Comparison of ENCODE assay signal across 22 cellular contexts in the genomic region with DNA sequence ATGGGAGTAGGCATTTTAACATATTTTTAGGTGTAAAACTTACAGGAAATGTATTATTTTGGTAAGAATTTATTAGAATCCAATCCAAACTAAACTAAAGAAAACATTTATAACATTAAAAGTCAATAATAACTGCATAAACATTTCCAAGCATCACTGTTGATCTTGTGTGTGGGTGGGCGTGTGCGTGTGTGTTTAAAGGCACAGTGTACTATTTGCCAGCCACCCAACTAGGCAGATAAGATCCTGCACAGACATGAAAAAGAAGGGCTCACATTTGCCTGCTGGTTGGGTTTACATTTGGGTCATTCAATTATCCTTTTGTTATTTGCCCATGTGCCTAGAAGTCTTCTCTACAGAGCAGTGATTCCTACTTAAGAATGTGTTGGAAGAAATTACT. TPM values are rescaled to one million over a fixed set of nuclear protein-coding genes. Genes with fewer than 3 reads are reported as not detected.
"Had no signal": no experiment of that assay in that cellular context is flagged by ENCODE, and none has a peak within 500 bp of the region (broad histone marks: within the 10 kb centered on the region; RNA-seq: fewer than 3 reads in every experiment).

No MANE protein-coding gene starts in this region.

- H3K27ac Mint-ChIP-seq: activated naive CD4-positive, alpha-beta T cell treated with anti-CD3 and anti-CD28 coated beads, Interleukin-2, amount 50 U/mL, for 24 hours; brain; nephron progenitor cell; stimulated activated effector memory CD8-positive, alpha-beta T cell treated with anti-CD3 and anti-CD28 coated beads, Interleukin-12 subunit alpha, Interleukin-12 subunit beta, amount 100 ng/mL, for 72 hours; stimulated activated naive CD8-positive, alpha-beta T cell treated with anti-CD3 and anti-CD28 coated beads, Interleukin-15, amount 100 ng/mL, for 72 hours; T-helper 17 cell had no signal

- ATAC-seq: gastrocnemius medialis; heart left ventricle; left cardiac atrium; sciatic nerve; stimulated activated effector memory CD8-positive, alpha-beta T cell treated with anti-CD3 and anti-CD28 coated beads, Interleukin-12 subunit alpha, Interleukin-12 subunit beta, amount 100 ng/mL, for 72 hours; stimulated activated naive CD8-positive, alpha-beta T cell treated with anti-CD3 and anti-CD28 coated beads, Interleukin-15, amount 100 ng/mL, for 72 hours; T-helper 17 cell had no signal

- H3K4me3 Mint-ChIP-seq: activated naive CD4-positive, alpha-beta T cell treated with anti-CD3 and anti-CD28 coated beads, Interleukin-2, amount 50 U/mL, for 24 hours; brain; nephron progenitor cell; stimulated activated effector memory CD8-positive, alpha-beta T cell treated with anti-CD3 and anti-CD28 coated beads, Interleukin-12 subunit alpha, Interleukin-12 subunit beta, amount 100 ng/mL, for 72 hours; stimulated activated naive CD8-positive, alpha-beta T cell treated with anti-CD3 and anti-CD28 coated beads, Interleukin-15, amount 100 ng/mL, for 72 hours; T-helper 17 cell had no signal

- H3K9me3 Mint-ChIP-seq: activated naive CD4-positive, alpha-beta T cell treated with anti-CD3 and anti-CD28 coated beads, Interleukin-2, amount 50 U/mL, for 24 hours; brain; nephron progenitor cell had no signal

- H3K4me1 ChIP-seq: esophagus muscularis mucosa, gastrocnemius medialis, heart left ventricle had no signal

- DNase-seq: activated gamma-delta T cell treated with Interleukin-2 at 50 U/mL for 16 hours; activated T-cell treated with anti-CD3 and anti-CD28 coated beads, Interleukin-2, amount 50 U/mL, for 1 hour; aorta; caudate nucleus; gastrocnemius medialis; heart left ventricle; left cardiac atrium; mesenchymal stem cell; nephron progenitor cell; nucleus accumbens; posterior cingulate gyrus; small intestine; stimulated activated CD4-positive, alpha-beta T cell treated with anti-CD3 and anti-CD28 coated beads, Interleukin-2, amount 100 ng/mL, for 24 hours; stimulated activated naive CD8-positive, alpha-beta T cell treated with anti-CD3 and anti-CD28 coated beads, Interleukin-15, amount 100 ng/mL, for 72 hours; T-helper 17 cell; tibial artery had no signal

- H3K9me3 ChIP-seq: esophagus muscularis mucosa, gastrocnemius medialis, heart left ventricle, tibial artery had no signal

- H3K4me1 Mint-ChIP-seq: activated naive CD4-positive, alpha-beta T cell treated with anti-CD3 and anti-CD28 coated beads, Interleukin-2, amount 50 U/mL, for 24 hours; nephron progenitor cell; stimulated activated effector memory CD8-positive, alpha-beta T cell treated with anti-CD3 and anti-CD28 coated beads, Interleukin-12 subunit alpha, Interleukin-12 subunit beta, amount 100 ng/mL, for 72 hours; stimulated activated naive CD8-positive, alpha-beta T cell treated with anti-CD3 and anti-CD28 coated beads, Interleukin-15, amount 100 ng/mL, for 72 hours; T-helper 17 cell had no signal

- H3K27me3 ChIP-seq: esophagus muscularis mucosa, gastrocnemius medialis, heart left ventricle, tibial artery had no signal

- H3K36me3 Mint-ChIP-seq: activated naive CD4-positive, alpha-beta T cell treated with anti-CD3 and anti-CD28 coated beads, Interleukin-2, amount 50 U/mL, for 24 hours; brain; stimulated activated effector memory CD8-positive, alpha-beta T cell treated with anti-CD3 and anti-CD28 coated beads, Interleukin-12 subunit alpha, Interleukin-12 subunit beta, amount 100 ng/mL, for 72 hours had no signal

- H3K27ac ChIP-seq: esophagus muscularis mucosa, gastrocnemius medialis, heart left ventricle, tibial artery had no signal

- H3K4me3 ChIP-seq: esophagus muscularis mucosa, gastrocnemius medialis, heart left ventricle, tibial artery had no signal

- H3K27me3 Mint-ChIP-seq: brain had no signal

RNA-seq across cellular contexts. Expression of gene WNT16, which starts 31.0 kb away (rescaled TPM):
- total RNA-seq: aorta, left cardiac atrium, liver, sciatic nerve, T-helper 17 cell had no signal
